19 cellular contexts compared by ENCODE assay signal in the genomic region with DNA sequence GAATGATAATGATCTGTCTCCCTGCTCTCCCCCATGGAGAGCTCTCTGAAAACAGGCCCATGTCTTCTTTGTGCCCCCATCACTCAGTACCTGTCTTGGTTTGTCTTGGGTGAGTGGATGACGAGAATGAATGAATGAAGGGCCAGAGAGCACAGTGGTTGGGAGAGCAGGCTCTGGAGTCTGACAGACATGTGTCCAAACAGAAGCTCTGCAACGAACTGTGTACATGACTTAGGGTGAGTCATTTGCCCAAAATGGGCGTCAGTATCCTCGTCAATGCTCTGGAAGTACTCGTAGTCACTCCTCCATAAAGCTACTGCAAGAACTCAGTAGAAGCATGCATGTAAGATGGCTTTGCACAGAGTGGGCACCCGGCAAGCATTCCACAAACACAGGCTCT.
DNase-seq lines count a peak whose midpoint lies in the region; ATAC-seq and TF ChIP-seq lines count a peak whose summit lies in the region.
"Had no signal": no experiment of that assay in that cellular context is flagged by ENCODE, and none has a peak within 500 bp of the region (broad histone marks: within the 10 kb centered on the region; RNA-seq: fewer than 3 reads in every experiment).

No MANE protein-coding gene starts in this region.

- H3K9me3 Mint-ChIP-seq in MCF 10A (ENCODE audit: unreplicated experiment) = no peaks in the 10 kb centered on the region

- peak overlapping the region; percentile 46 for H3K27ac Mint-ChIP-seq in MCF 10A (ENCODE audit: low read depth, unreplicated experiment)

- no peak for TF ChIP-seq POLR2A in breast epithelium (IDR thresholded peaks at IDR 0.05)

- ATAC-seq in RWPE2 (ENCODE audit: low read depth) = peak; percentile 50
- ATAC-seq in left lobe of liver = no peak
- ATAC-seq in left cardiac atrium = no peak
- ATAC-seq: A549, lower lobe of right lung, sciatic nerve had no signal

- DNase-seq in MCF 10A (ENCODE audit: unreplicated experiment) (peak; percentile 86), breast epithelium (ENCODE audit: low spot score in 2 of 2) (no peak), RWPE2 (ENCODE audit: low spot score) (no peak), fibroblast of mammary gland (ENCODE audit: low read depth) (peak; percentile 77), left lobe of liver (ENCODE audit: low spot score) (no peak), retina (no peak), NCI-H748 treated with DMSO at 0.1 percent for 48 hours (lab: John Stamatoyannopoulos, UW) (no peak), left cardiac atrium (no peak)
- DNase-seq: activated CD4-positive, alpha-beta T cell treated with anti-CD3 and anti-CD28 coated beads for 1 hour; activated T-cell treated with anti-CD3 and anti-CD28 coated beads, Interleukin-2, amount 50 U/mL, for 1 hour; GOT3; lower lobe of right lung; NCI-H1436 treated with DMSO at 0.1 percent for 48 hours; NCI-H345; stimulated activated naive CD4-positive, alpha-beta T cell; T-helper 1 cell had no signal

- no peaks in the 10 kb centered on the region for H3K36me3 Mint-ChIP-seq in MCF 10A (ENCODE audit: insufficient read depth, unreplicated experiment)

- TF ChIP-seq CTCF in MCF 10A (IDR thresholded peaks at IDR 0.05; ENCODE audit: unreplicated experiment) (no peak), breast epithelium (IDR thresholded peaks at IDR 0.05) (no peak), RWPE2 (IDR thresholded peaks at IDR 0.05; ENCODE audit: poor library complexity, severe bottlenecking) (no peak), fibroblast of mammary gland (conservative IDR thresholded peaks at IDR 0.05; ENCODE audit: control insufficient read depth, insufficient read depth, low read depth, low read length) (no peak)

- H3K4me3 ChIP-seq in breast epithelium (no peak overlapping the region), RWPE2 (ENCODE audit: severe bottlenecking) (no peak overlapping the region), fibroblast of mammary gland (ENCODE audit: control insufficient read depth, low read depth, low read length) (no peak overlapping the region)
- H3K4me3 ChIP-seq: A549, coronary artery, lower lobe of right lung had no signal

- POLR2A ChIA-PET in MCF 10A (lab: Yijun Ruan, JAX) = interaction anchor here (0.6 to 4.1 kb wide), 8 partner anchors 38 to 299 kb away, joined by 3 to 22 read pairs (median 4); a partner anchor contains a TSS

- no peak overlapping the region for H3K4me3 Mint-ChIP-seq in MCF 10A (ENCODE audit: unreplicated experiment)

- intact Hi-C loops in MCF 10A (cut with micrococcal nuclease) (no loop called here), breast epithelium (cut with DNase I; ENCODE audit: low total_unique reads) (no loop called here), left cardiac atrium (cut with DNase I) (no loop called here)

- H3K27ac ChIP-seq in breast epithelium (no peak overlapping the region), RWPE2 (ENCODE audit: poor library complexity, severe bottlenecking) (no peak overlapping the region)

- peaks cover 57% of the 10 kb centered on the region for H3K4me1 Mint-ChIP-seq in MCF 10A (ENCODE audit: insufficient read depth, unreplicated experiment)

- H3K4me1 ChIP-seq in breast epithelium (peaks cover 0 to 16% of the 10 kb centered on the region in 2 donors), RWPE2 (ENCODE audit: insufficient read depth, poor library complexity, severe bottlenecking) (peaks cover 44% of the 10 kb centered on the region)

- no TSS peak for BruUV-seq in MCF 10A (replicated peaks; lab: Mats Ljungman, UMichigan)

- H3K9me3 ChIP-seq in breast epithelium (no peaks in the 10 kb centered on the region), RWPE2 (ENCODE audit: severe bottlenecking) (no peaks in the 10 kb centered on the region)
- H3K9me3 ChIP-seq: A549, lower lobe of right lung had no signal

- no peaks in the 10 kb centered on the region for H3K27me3 ChIP-seq in breast epithelium
- no peaks in the 10 kb centered on the region for H3K27me3 ChIP-seq in RWPE2 (ENCODE audit: insufficient read depth, poor library complexity, severe bottlenecking)

- CTCF ChIA-PET in MCF 10A (lab: Yijun Ruan, JAX) = interaction anchor here (0.6 kb wide), 1 partner anchor 49 kb away, joined by 3 read pairs; no protein-coding TSS in a partner anchor

- H3K36me3 ChIP-seq in breast epithelium (no peaks in the 10 kb centered on the region), RWPE2 (ENCODE audit: low read depth) (no peaks in the 10 kb centered on the region)
- H3K36me3 ChIP-seq: lower lobe of right lung had no signal

- H3K27me3 Mint-ChIP-seq in MCF 10A (ENCODE audit: insufficient read depth, unreplicated experiment) = no peaks in the 10 kb centered on the region

Comparison
In these comparisons a context has a peak if more than half of its experiments do, and no peak if none do; other contexts are left out.
1. DNase-seq: peak in MCF 10A (single experiment) and fibroblast of mammary gland (single experiment); none in breast epithelium (0 of 2), RWPE2 (single experiment), left lobe of liver (single experiment), retina (single experiment), NCI-H748 treated with DMSO at 0.1 percent for 48 hours (single experiment) and left cardiac atrium (single experiment).